ENCODE assay signal across 8 cellular contexts in genomic region chr2:97113882-97114255, GRCh38. TPM values are rescaled to one million over a fixed set of nuclear protein-coding genes. Genes with fewer than 3 reads are reported as not detected.
A peak's percentile ranks its signal among the peaks of the same experiment; 100 is the strongest.
DNase-seq lines count a peak whose midpoint lies in the region; ATAC-seq and TF ChIP-seq lines count a peak whose summit lies in the region.
"Not testable (repeated sequence)": the region's sequence is repeated elsewhere in the genome, so short reads cannot be mapped to it uniquely, and the experiment has no call there.

No MANE protein-coding gene starts in this region.

- H2AK5ac ChIP-seq in trophoblast cell (ENCODE audit: low read length) = not testable (repeated sequence)

- not testable (repeated sequence) for TF ChIP-seq POLR2A in body of pancreas (IDR thresholded peaks at IDR 0.05); lower leg skin (IDR thresholded peaks at IDR 0.05)

- H4K8ac ChIP-seq in trophoblast cell (ENCODE audit: low read depth, low read length) = not testable (repeated sequence)

- peak overlapping the region; percentile 90 for H3K4me3 ChIP-seq in HUES6 (ENCODE audit: low read depth, low read length)
- peak overlapping the region; percentile 62 for H3K4me3 ChIP-seq in WI38 (ENCODE audit: low read depth, low read length)
- H3K4me3 ChIP-seq in body of pancreas = peak overlapping the region; percentile 62 to 77
- H3K4me3 ChIP-seq in fibroblast of the aortic adventitia (ENCODE audit: low read depth, low read length) = peak overlapping the region; percentile 74
- H3K4me3 ChIP-seq in lower leg skin (ENCODE audit: low read depth, poor library complexity, severe bottlenecking) = peak overlapping the region; percentile 58
- H3K4me3 ChIP-seq in trophoblast cell (ENCODE audit: low read depth, low read length) = peak overlapping the region; percentile 81
- H3K4me3 ChIP-seq in tibial artery = peak overlapping the region; percentile 63 to 69

- not testable (repeated sequence) for H3K18ac ChIP-seq in trophoblast cell (ENCODE audit: low read length)

- not testable (repeated sequence) for H3K9me3 Mint-ChIP-seq in Calu3 (ENCODE audit: low read depth, unreplicated experiment)

- H2BK12ac ChIP-seq in trophoblast cell (ENCODE audit: low read length) = not testable (repeated sequence)

- H3K23ac ChIP-seq in trophoblast cell (ENCODE audit: low read length) = not testable (repeated sequence)

- peak overlapping the region; percentile 76 for H3K9ac ChIP-seq in HUES6 (ENCODE audit: low read length)
- not testable (repeated sequence) for H3K9ac ChIP-seq in trophoblast cell (ENCODE audit: low read length)

- H3K9me3 ChIP-seq in HUES6 (ENCODE audit: control insufficient read depth, insufficient read depth, low read depth, low read length); body of pancreas; trophoblast cell (ENCODE audit: insufficient read depth, low read depth, low read length); tibial artery: not testable (repeated sequence)

- H3K4me3 Mint-ChIP-seq in Calu3 (ENCODE audit: low read depth, unreplicated experiment) = peak overlapping the region; percentile 97

- H3K4ac ChIP-seq in trophoblast cell (ENCODE audit: low read depth, low read length) = not testable (repeated sequence)

- H4K91ac ChIP-seq in trophoblast cell (ENCODE audit: low read depth, low read length) = not testable (repeated sequence)

- H3K36me3 ChIP-seq in HUES6 (ENCODE audit: control insufficient read depth, insufficient read depth, low read length); body of pancreas (replicated peaks in 1 of 2; ENCODE audit: insufficient read depth in 1 of 2, low read depth in 2 of 2); trophoblast cell (ENCODE audit: control insufficient read depth in 1 of 2, insufficient read depth in 2 of 2, low read length in 2 of 2); tibial artery: not testable (repeated sequence)

- H2AFZ ChIP-seq in trophoblast cell (ENCODE audit: insufficient read depth, low read length, poor library complexity) = not testable (repeated sequence)

- not testable (repeated sequence) for H2BK120ac ChIP-seq in trophoblast cell (ENCODE audit: insufficient read depth, low read length, poor library complexity)

- CTCF ChIA-PET in Calu3 (lab: Charles Lee) = interaction anchor here (0.7 kb wide), 1 partner anchor 351 kb away, joined by 4 read pairs; no protein-coding TSS in a partner anchor

- 0 to 1% methylated on average over 12 to 16 of the region's 18 CpGs for WGBS in body of pancreas, 2 donors
- WGBS in lower leg skin, 2 donors = 1 to 2% methylated on average over 6 to 7 of the region's 18 CpGs
- WGBS in trophoblast cell (ENCODE audit: extremely low coverage, insufficient coverage, insufficient read length) = no CpG with 5 or more reads among the region's 18 CpGs

- not testable (repeated sequence) for H3K79me1 ChIP-seq in trophoblast cell (ENCODE audit: low read length)

- peak overlapping the region; percentile 97 for H3K27ac Mint-ChIP-seq in Calu3 (ENCODE audit: unreplicated experiment)

- TF ChIP-seq CTCF in Calu3 (IDR thresholded peaks at IDR 0.05; ENCODE audit: unreplicated experiment); WI38 (IDR thresholded peaks at IDR 0.05; ENCODE audit: low read depth, low read length); body of pancreas (IDR thresholded peaks at IDR 0.05); fibroblast of the aortic adventitia (IDR thresholded peaks at IDR 0.05; ENCODE audit: insufficient read depth, low read length); lower leg skin (IDR thresholded peaks at IDR 0.05); tibial artery (IDR thresholded peaks at IDR 0.05): not testable (repeated sequence)

- not testable (repeated sequence) for DNase-seq in Calu3; fibroblast of the aortic adventitia (ENCODE audit: low read depth); lower leg skin (ENCODE audit: low spot score in 2 of 2); trophoblast cell; tibial artery
- DNase-seq in body of pancreas = peak in 1 of 4 donors; percentile 31

- H3K79me2 ChIP-seq in trophoblast cell (ENCODE audit: control insufficient read depth, insufficient read depth, low read length, poor library complexity) = not testable (repeated sequence)

- not testable (repeated sequence) for H3K4me1 ChIP-seq in HUES6 (ENCODE audit: control insufficient read depth, insufficient read depth, low read length); body of pancreas; trophoblast cell (ENCODE audit: control insufficient read depth in 1 of 2, insufficient read depth in 2 of 2, low read length in 2 of 2); tibial artery

- not testable (repeated sequence) for H4K12ac ChIP-seq in trophoblast cell (ENCODE audit: low read depth, low read length)

- peaks cover 19% of the 10 kb centered on the region for H3K36me3 Mint-ChIP-seq in Calu3 (ENCODE audit: insufficient read depth, unreplicated experiment)

- peaks cover 25% of the 10 kb centered on the region for H3K27me3 Mint-ChIP-seq in Calu3 (ENCODE audit: unreplicated experiment)

- H3K27me3 ChIP-seq in HUES6 (ENCODE audit: control insufficient read depth, insufficient read depth, low read length); body of pancreas; trophoblast cell (ENCODE audit: insufficient read depth, low read length); tibial artery: not testable (repeated sequence)

- not testable (repeated sequence) for H3K27ac ChIP-seq in HUES6 (ENCODE audit: low read depth, low read length); trophoblast cell (ENCODE audit: low read depth, low read length)
- H3K27ac ChIP-seq in body of pancreas (peak overlapping the region; percentile 77 to 97 (median 94)), tibial artery (peak overlapping the region; percentile 87 to 95)

- not testable (repeated sequence) for BruUV-seq in Calu3 (replicated peaks; lab: Mats Ljungman, UMichigan)

- H3K4me2 ChIP-seq in trophoblast cell (ENCODE audit: low read length) = peak overlapping the region; percentile 90

- ATAC-seq in body of pancreas = peak; percentile 9

- H3K4me1 Mint-ChIP-seq in Calu3 (ENCODE audit: low read depth, unreplicated experiment) = not testable (repeated sequence)

- H3K14ac ChIP-seq in trophoblast cell (ENCODE audit: low read length) = not testable (repeated sequence)

- intact Hi-C loops in Calu3 (cut with micrococcal nuclease; ENCODE audit: unreplicated experiment) = loop anchor here (5.0 kb wide), 2 partner anchors 102 to 257 kb away; partner anchors contain the start of gene ANKRD39
- intact Hi-C loops in body of pancreas (cut with DNase I); lower leg skin (cut with DNase I; ENCODE audit: low total_unique reads); tibial artery (cut with DNase I; ENCODE audit: low total_unique reads): not testable (repeated sequence)

- H2BK5ac ChIP-seq in trophoblast cell (ENCODE audit: low read depth, low read length, poor library complexity) = not testable (repeated sequence)

RNA-seq across cellular contexts. Expression of gene ANKRD36, which starts 0.9 kb away (rescaled TPM):
- 24.9 and 29.3 TPM in 2 replicates for total RNA-seq in Calu3 (2022)
- 10 to 100 TPM; 35.0 to 55.7 TPM for total RNA-seq in body of pancreas
- total RNA-seq in fibroblast of the aortic adventitia (ENCODE audit: low replicate concordance) = 48.9 and 79.8 TPM in 2 replicates
- total RNA-seq in lower leg skin = 10 to 100 TPM in 3 of 4 donors, 1 to 10 TPM in 1; 9.8 to 13.9 (median 11.7) TPM
- polyA plus RNA-seq in trophoblast cell (2013) = 3.4 and 3.5 TPM in 2 replicates

RNA-seq across cellular contexts. Expression of gene FAHD2B, which starts 19.2 kb away (rescaled TPM):
- 12.6 and 14.2 TPM in 2 replicates for total RNA-seq in Calu3 (2022)
- 10 to 100 TPM in 1 of 2 donors, 1 to 10 TPM in 1; 1.3 to 12.7 TPM for total RNA-seq in body of pancreas
- total RNA-seq in fibroblast of the aortic adventitia (ENCODE audit: low replicate concordance) = 0.90 and 2.5 TPM in 2 replicates
- 10 to 100 TPM; 12.9 to 14.9 (median 14.2) TPM for total RNA-seq in lower leg skin
- 7.3 and 7.7 TPM in 2 replicates for polyA plus RNA-seq in trophoblast cell (2013)
